Comparison of ENCODE assay signal across 31 cellular contexts in genomic region chr1:186446138-186446537, GRCh38. TPM values are rescaled to one million over a fixed set of nuclear protein-coding genes. Genes with fewer than 3 reads are reported as not detected.
"Had no signal": no experiment of that assay in that cellular context is flagged by ENCODE, and none has a peak within 500 bp of the region (broad histone marks: within the 10 kb centered on the region; RNA-seq: fewer than 3 reads in every experiment).

No MANE protein-coding gene starts in this region.

- ATAC-seq: activated CD8-positive, alpha-beta memory T cell treated with anti-CD3 and anti-CD28 coated beads, Interleukin-2, amount 10 ng/mL, durations not matched to agents 7 days and 5 days; activated CD8-positive, alpha-beta T cell treated with anti-CD3 and anti-CD28 coated beads, Interleukin-2, amount 10 ng/mL, durations not matched to agents 7 days and 5 days; activated naive CD8-positive, alpha-beta T cell treated with anti-CD3 and anti-CD28 coated beads, Interleukin-2, amount 50 U/mL, for 24 hours had no signal

- H3K27me3 ChIP-seq: ascending aorta, cardiac muscle cell had no signal

- FAIRE-seq: bronchial epithelial cell had no signal

- H3K36me3 ChIP-seq: ascending aorta, cardiac muscle cell had no signal

- H3K9me3 ChIP-seq: ascending aorta had no signal

- DNase-seq: activated B cell treated with CpG ODN at 0.5 μM for 24 hours; activated CD4-positive, alpha-beta memory T cell treated with anti-CD3 and anti-CD28 coated beads, Interleukin-2, amount 10 ng/mL, durations not matched to agents 7 days and 5 days; activated CD4-positive, alpha-beta T cell treated with anti-CD3 and anti-CD28 coated beads for 4 hours; activated CD4-positive, alpha-beta T cell treated with anti-CD3 and anti-CD28 coated beads, Interleukin-2, amount 10 ng/mL, durations not matched to agents 7 days and 5 days; activated CD4-positive, alpha-beta T cell treated with anti-CD3 and anti-CD28 coated beads, Interleukin-2, amount 50 U/mL, for 48 hours; activated CD4-positive, CD25-positive, alpha-beta regulatory T cell treated with anti-CD3 and anti-CD28 coated beads, Interleukin-2, amount 50 U/mL, for 72 hours; activated CD8-positive, alpha-beta memory T cell treated with anti-CD3 and anti-CD28 coated beads for 24 hours; activated CD8-positive, alpha-beta memory T cell treated with anti-CD3 and anti-CD28 coated beads, Interleukin-2, amount 10 ng/mL, durations not matched to agents 7 days and 5 days; activated CD8-positive, alpha-beta memory T cell treated with anti-CD3 and anti-CD28 coated beads, Interleukin-2, amount 50 U/mL, for 48 hours; activated CD8-positive, alpha-beta T cell treated with anti-CD3 and anti-CD28 coated beads, Interleukin-2, amount 10 ng/mL, durations not matched to agents 7 days and 5 days; activated effector memory CD4-positive, alpha-beta T cell treated with Interleukin-2 at 50 U/mL for 16 hours; activated gamma-delta T cell; activated naive CD4-positive, alpha-beta T cell treated with anti-CD3 and anti-CD28 coated beads, Interleukin-2, amount 10 ng/mL, durations not matched to agents 7 days and 5 days; activated naive CD4-positive, alpha-beta T cell treated with Interleukin-2 at 50 U/mL for 16 hours; activated naive CD8-positive, alpha-beta T cell treated with anti-CD3 and anti-CD28 coated beads, Interleukin-2, amount 10 ng/mL, durations not matched to agents 7 days and 5 days; activated naive CD8-positive, alpha-beta T cell treated with anti-CD3 and anti-CD28 coated beads, Interleukin-2, amount 50 U/mL, for 24 hours; activated T-cell treated with anti-CD3 and anti-CD28 coated beads, Interleukin-2, amount 50 U/mL, for 24 hours; activated T-cell treated with anti-CD3 and anti-CD28 coated beads, Interleukin-2, amount 50 U/mL, for 48 hours; amygdala; anterior cingulate cortex; caudate nucleus; T-helper 1 cell; T-helper 2 cell; T-helper 9 cell had no signal

- H3K4me1 ChIP-seq: ascending aorta had no signal

- H3K27ac ChIP-seq: ascending aorta, cardiac muscle cell, VCaP had no signal

- H3K4me3 ChIP-seq: ascending aorta, cardiac muscle cell had no signal

RNA-seq across cellular contexts. Expression of gene PDC, which starts 14.8 kb away (rescaled TPM):
- total RNA-seq: activated B cell treated with CpG ODN at 0.5 μM for 24 hours; activated CD4-positive, alpha-beta memory T cell treated with anti-CD3 and anti-CD28 coated beads, Interleukin-2, amount 10 ng/mL, durations not matched to agents 7 days and 5 days; activated CD4-positive, alpha-beta T cell treated with anti-CD3 and anti-CD28 coated beads, Interleukin-2, amount 10 ng/mL, durations not matched to agents 7 days and 5 days; activated CD8-positive, alpha-beta memory T cell treated with anti-CD3 and anti-CD28 coated beads, Interleukin-2, amount 10 ng/mL, durations not matched to agents 7 days and 5 days; activated CD8-positive, alpha-beta T cell treated with anti-CD3 and anti-CD28 coated beads, Interleukin-2, amount 10 ng/mL, durations not matched to agents 7 days and 5 days; activated naive CD8-positive, alpha-beta T cell treated with anti-CD3 and anti-CD28 coated beads, Interleukin-2, amount 10 ng/mL, durations not matched to agents 7 days and 5 days; activated T-helper 2 cell treated with anti-CD3 and anti-CD28 coated beads, Interferon-gamma antibody, Interleukin-2, Interleukin-4, amounts not matched to agents 10 μg/mL and 5 μg/mL and 100 μg/mL, durations not matched to agents 14 hours and 24 hours and 36 hours; ascending aorta; bronchial epithelial cell; cardiac muscle cell; cerebellum had no signal
- polyA plus RNA-seq: adipose tissue, cardiac muscle cell had no signal
